In the genomic region with DNA sequence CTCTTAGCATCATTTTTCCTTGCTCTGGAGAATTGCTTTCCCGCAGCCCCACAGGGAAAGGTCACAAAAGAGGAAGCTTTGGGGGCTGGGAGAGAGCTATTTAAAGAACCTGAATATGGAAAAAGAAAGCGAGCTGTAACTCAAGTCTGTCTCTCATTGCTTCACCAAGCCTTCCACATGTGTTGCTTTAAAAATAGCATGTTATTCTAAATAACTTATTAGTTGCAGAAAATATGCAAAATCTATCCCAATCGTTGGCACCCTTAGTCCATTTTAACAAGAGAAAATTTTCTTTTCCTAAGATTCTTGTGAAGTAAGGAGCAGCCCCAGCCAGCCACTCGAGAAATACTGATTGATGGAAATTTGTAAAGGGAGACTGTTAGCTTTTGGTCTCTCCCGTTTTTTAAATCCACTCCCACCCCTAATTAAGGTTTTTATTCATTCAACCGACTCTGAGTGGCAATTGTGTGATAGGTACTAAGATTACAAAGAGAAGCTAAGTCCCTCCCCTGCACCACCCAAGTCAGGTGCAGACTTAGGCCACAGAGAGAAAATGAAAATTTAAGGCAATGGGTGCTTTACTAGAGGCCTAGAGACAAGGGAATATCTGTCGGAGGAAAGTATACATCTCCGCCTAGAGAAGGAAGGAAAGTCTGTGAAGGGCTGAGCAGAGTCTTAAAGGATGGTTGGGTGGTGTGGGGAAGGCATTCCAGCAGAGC, we compare ENCODE assay signal across 12 cellular contexts. TPM values are rescaled to one million over a fixed set of nuclear protein-coding genes. Genes with fewer than 3 reads are reported as not detected.
DNase-seq lines count a peak whose midpoint lies in the region; ATAC-seq and TF ChIP-seq lines count a peak whose summit lies in the region.
"Had no signal": no experiment of that assay in that cellular context is flagged by ENCODE, and none has a peak within 500 bp of the region (broad histone marks: within the 10 kb centered on the region; RNA-seq: fewer than 3 reads in every experiment).

No MANE protein-coding gene starts in this region.

- TF ChIP-seq CTCF in brain microvascular endothelial cell (IDR thresholded peaks at IDR 0.05; ENCODE audit: low read depth, low read length, missing control alignments): no peak
- no peak for TF ChIP-seq CTCF in smooth muscle cell (IDR thresholded peaks at IDR 0.05; ENCODE audit: borderline replicate concordance, insufficient read depth, poor library complexity, severe bottlenecking)

- POLR2A ChIA-PET in naive thymus-derived CD4-positive, alpha-beta T cell (lab: Charles Lee): no interaction called here

- in situ Hi-C loops in brain microvascular endothelial cell (cut with HindIII; ENCODE audit: low pct_ligation_motif_present, low sequenced_read_pairs): no loop called here

- peaks cover 0 to 3% (median 0%) of the 10 kb centered on the region in 11 donors for H3K9me3 Mint-ChIP-seq in naive thymus-derived CD4-positive, alpha-beta T cell
- H3K9me3 Mint-ChIP-seq: dendritic cell treated with granulocyte-macrophage colony-stimulating factor and Interleukin-4, amounts not matched to agents 40 ng/mL and 50 ng/mL, for 4 days had no signal

- ATAC-seq in GM21528 (IDR thresholded peaks at IDR 0.05; ENCODE audit: low FRiP score, unreplicated experiment) (no peak), HG03460 (IDR thresholded peaks at IDR 0.05; ENCODE audit: unreplicated experiment) (no peak)
- no peak for ATAC-seq in naive thymus-derived CD4-positive, alpha-beta T cell
- ATAC-seq: T-helper 17 cell had no signal

- no peaks in the 10 kb centered on the region for H3K36me3 Mint-ChIP-seq in naive thymus-derived CD4-positive, alpha-beta T cell
- H3K36me3 Mint-ChIP-seq: immature natural killer cell had no signal

- H3K4me1 ChIP-seq in HUES6 (ENCODE audit: control insufficient read depth, insufficient read depth, low read length): peaks cover 13% of the 10 kb centered on the region; the same call in 1 of the 2 replicates
- H3K4me1 ChIP-seq in iPS-18a (ENCODE audit: control insufficient read depth, low read depth, low read length): peaks cover 19% of the 10 kb centered on the region
- H3K4me1 ChIP-seq in smooth muscle cell (ENCODE audit: low read depth): no peaks in the 10 kb centered on the region
- no peaks in the 10 kb centered on the region for H3K4me1 ChIP-seq in naive thymus-derived CD4-positive, alpha-beta T cell (ENCODE audit: control insufficient read depth in 2 of 2, insufficient read depth in 2 of 2, low read length in 2 of 2)

- H2AFZ ChIP-seq in smooth muscle cell (ENCODE audit: low read depth): peak overlapping the region; percentile 24

- H3K4me3 ChIP-seq in HUES6 (ENCODE audit: low read depth, low read length) (peak overlapping the region; percentile 62), brain microvascular endothelial cell (ENCODE audit: low read depth, low read length) (peak overlapping the region; percentile 15), iPS-18a (ENCODE audit: low read length) (peak overlapping the region; percentile 66), smooth muscle cell (peak overlapping the region; percentile 42)
- no peak overlapping the region for H3K4me3 ChIP-seq in naive thymus-derived CD4-positive, alpha-beta T cell (ENCODE audit: low read length)

- H3K36me3 ChIP-seq in HUES6 (ENCODE audit: control insufficient read depth, insufficient read depth, low read length): no peaks in the 10 kb centered on the region
- no peaks in the 10 kb centered on the region for H3K36me3 ChIP-seq in brain microvascular endothelial cell (replicated peaks)
- no peaks in the 10 kb centered on the region for H3K36me3 ChIP-seq in iPS-18a (ENCODE audit: control insufficient read depth, low read depth, low read length)
- no peaks in the 10 kb centered on the region for H3K36me3 ChIP-seq in smooth muscle cell (ENCODE audit: low read depth)
- H3K36me3 ChIP-seq in naive thymus-derived CD4-positive, alpha-beta T cell (ENCODE audit: control insufficient read depth in 2 of 3, insufficient read depth in 3 of 3, low read length in 3 of 3): no peaks in the 10 kb centered on the region

- no peak overlapping the region for H3K27ac ChIP-seq in HUES6 (ENCODE audit: low read depth, low read length)
- no peak overlapping the region for H3K27ac ChIP-seq in brain microvascular endothelial cell
- no peak overlapping the region for H3K27ac ChIP-seq in iPS-18a (ENCODE audit: low read length)
- H3K27ac ChIP-seq in smooth muscle cell (ENCODE audit: low read depth): no peak overlapping the region
- H3K27ac ChIP-seq in naive thymus-derived CD4-positive, alpha-beta T cell (ENCODE audit: low read depth, low read length): no peak overlapping the region

- H3K4me2 ChIP-seq in smooth muscle cell: peak overlapping the region; percentile 80

- WGBS in smooth muscle cell (ENCODE audit: low lambda C conversion rate): 48% methylated on average over 8 of the region's 8 CpGs

- no peak overlapping the region for H3K4me3 Mint-ChIP-seq in naive thymus-derived CD4-positive, alpha-beta T cell
- H3K4me3 Mint-ChIP-seq: dendritic cell treated with granulocyte-macrophage colony-stimulating factor and Interleukin-4, amounts not matched to agents 40 ng/mL and 50 ng/mL, for 4 days; immature natural killer cell; T-helper 17 cell had no signal

- H3F3A ChIP-seq in smooth muscle cell (ENCODE audit: low read depth): no peaks in the 10 kb centered on the region

- DNase-seq in brain microvascular endothelial cell (no peak), smooth muscle cell (lab: John Stamatoyannopoulos, UW; ENCODE audit: unreplicated experiment) (no peak), NCI-H146 treated with DMSO at 0.1 percent for 48 hours (lab: John Stamatoyannopoulos, UW; ENCODE audit: unreplicated experiment) (no peak)
- no peak for DNase-seq in naive thymus-derived CD4-positive, alpha-beta T cell
- DNase-seq: immature natural killer cell, Karpas-422, T-helper 17 cell had no signal

- intact Hi-C loops in naive thymus-derived CD4-positive, alpha-beta T cell (cut with micrococcal nuclease): no loop called here

- no peaks in the 10 kb centered on the region for H3K9me3 ChIP-seq in HUES6 (ENCODE audit: control insufficient read depth, insufficient read depth, low read depth, low read length)
- no peaks in the 10 kb centered on the region for H3K9me3 ChIP-seq in iPS-18a (ENCODE audit: control insufficient read depth, low read depth, low read length)
- no peaks in the 10 kb centered on the region for H3K9me3 ChIP-seq in smooth muscle cell (replicated peaks; ENCODE audit: low read depth)
- no peaks in the 10 kb centered on the region for H3K9me3 ChIP-seq in naive thymus-derived CD4-positive, alpha-beta T cell (ENCODE audit: control insufficient read depth in 2 of 3, low read length in 3 of 3)

- no peak overlapping the region for H3K9ac ChIP-seq in HUES6 (ENCODE audit: low read length)
- peak overlapping the region; percentile 20 for H3K9ac ChIP-seq in iPS-18a (ENCODE audit: low read length)
- H3K9ac ChIP-seq in smooth muscle cell (ENCODE audit: low read depth): no peak overlapping the region

- CTCF ChIA-PET in naive thymus-derived CD4-positive, alpha-beta T cell (lab: Charles Lee): no interaction called here

- no peak overlapping the region for H3K27ac Mint-ChIP-seq in naive thymus-derived CD4-positive, alpha-beta T cell
- H3K27ac Mint-ChIP-seq: dendritic cell treated with granulocyte-macrophage colony-stimulating factor and Interleukin-4, amounts not matched to agents 40 ng/mL and 50 ng/mL, for 4 days; immature natural killer cell; T-helper 17 cell had no signal

- peaks cover 36 to 66% (median 48%) of the 10 kb centered on the region in 5 donors for H3K27me3 Mint-ChIP-seq in naive thymus-derived CD4-positive, alpha-beta T cell

- H3K4me1 Mint-ChIP-seq in naive thymus-derived CD4-positive, alpha-beta T cell: peaks cover 0 to 4% (median 0%) of the 10 kb centered on the region in 7 donors
- H3K4me1 Mint-ChIP-seq: immature natural killer cell, T-helper 17 cell had no signal

- H3K27me3 ChIP-seq in HUES6 (ENCODE audit: control insufficient read depth, insufficient read depth, low read length) (peaks cover 39% of the 10 kb centered on the region), brain microvascular endothelial cell (replicated peaks) (peaks cover 13% of the 10 kb centered on the region), iPS-18a (ENCODE audit: control insufficient read depth, insufficient read depth, low read length) (peaks cover 26% of the 10 kb centered on the region), smooth muscle cell (ENCODE audit: low read depth) (peaks cover 45% of the 10 kb centered on the region)
- H3K27me3 ChIP-seq in naive thymus-derived CD4-positive, alpha-beta T cell (ENCODE audit: control insufficient read depth in 2 of 2, insufficient read depth in 2 of 2, low read length in 2 of 2): no peaks in the 10 kb centered on the region

- no peaks in the 10 kb centered on the region for H4K20me1 ChIP-seq in smooth muscle cell (ENCODE audit: low read depth)

- H3K79me2 ChIP-seq in smooth muscle cell (ENCODE audit: low read depth): no peaks in the 10 kb centered on the region

RNA-seq across cellular contexts. Expression of a gene that starts 0.8 kb away (rescaled TPM):
- total RNA-seq in smooth muscle cell: not detected in 2 replicates
- polyA plus RNA-seq in smooth muscle cell: not detected in 2 replicates
- total RNA-seq in naive thymus-derived CD4-positive, alpha-beta T cell: not detected
- not detected for polyA plus RNA-seq in naive thymus-derived CD4-positive, alpha-beta T cell
- total RNA-seq: T-helper 17 cell had no signal
- polyA plus RNA-seq: immature natural killer cell had no signal

RNA-seq across cellular contexts. Expression of a gene that starts 42.7 kb away (rescaled TPM):
- total RNA-seq in smooth muscle cell: not detected in 2 replicates
- polyA plus RNA-seq in smooth muscle cell: not detected in 2 replicates
- not detected for total RNA-seq in naive thymus-derived CD4-positive, alpha-beta T cell
- not detected for polyA plus RNA-seq in naive thymus-derived CD4-positive, alpha-beta T cell
- total RNA-seq: T-helper 17 cell had no signal
- polyA plus RNA-seq: immature natural killer cell had no signal
